ENCODE assay signal across 22 cellular contexts in genomic region chr17:55642741-55643140, GRCh38.
DNase-seq lines count a peak whose midpoint lies in the region; ATAC-seq and TF ChIP-seq lines count a peak whose summit lies in the region.
"Had no signal": no experiment of that assay in that cellular context is flagged by ENCODE, and none has a peak within 500 bp of the region (broad histone marks: within the 10 kb centered on the region; RNA-seq: fewer than 3 reads in every experiment).

No MANE protein-coding gene starts in this region.

- H3K36me3 ChIP-seq in DOHH2 (ENCODE audit: control insufficient read depth, low read length) (no peaks in the 10 kb centered on the region), Loucy (ENCODE audit: insufficient read depth, low read length) (no peaks in the 10 kb centered on the region), SK-N-MC (ENCODE audit: insufficient read depth, low read length) (no peaks in the 10 kb centered on the region)

- H3K4me3 ChIP-seq in DOHH2 (ENCODE audit: low read length), result no peak overlapping the region
- H3K4me3 ChIP-seq in Loucy (ENCODE audit: low read length, poor library complexity, severe bottlenecking), result peak overlapping the region; percentile 54
- peak overlapping the region; percentile 18; the same call in 1 of the 2 replicates for H3K4me3 ChIP-seq in SK-N-MC

- H3K4me2 ChIP-seq in DOHH2 (ENCODE audit: low read length) (peak overlapping the region; percentile 12), Loucy (ENCODE audit: low read depth, low read length, poor library complexity, severe bottlenecking) (peak overlapping the region; percentile 81)

- no peaks in the 10 kb centered on the region for H3K9me2 ChIP-seq in DOHH2 (replicated peaks; ENCODE audit: control insufficient read depth, low read length)
- no peaks in the 10 kb centered on the region for H3K9me2 ChIP-seq in Loucy (replicated peaks; ENCODE audit: low read depth, low read length)

- H3K9me3 ChIP-seq in DOHH2 (ENCODE audit: control insufficient read depth, insufficient read depth, low read length), result no peaks in the 10 kb centered on the region
- no peaks in the 10 kb centered on the region for H3K9me3 ChIP-seq in Loucy (ENCODE audit: insufficient read depth, low read depth, low read length)
- H3K9me3 ChIP-seq in SK-N-MC (ENCODE audit: low read depth, low read length), result no peaks in the 10 kb centered on the region

- H3K27me3 ChIP-seq in DOHH2 (ENCODE audit: control insufficient read depth, low read length) (no peaks in the 10 kb centered on the region), Loucy (ENCODE audit: insufficient read depth, low read length, poor library complexity, severe bottlenecking) (no peaks in the 10 kb centered on the region)

- no peak for ATAC-seq in GM19397 (IDR thresholded peaks at IDR 0.05; ENCODE audit: unreplicated experiment)
- no peak for ATAC-seq in GM21526 (IDR thresholded peaks at IDR 0.05; ENCODE audit: low FRiP score, unreplicated experiment)

- H3K79me2 ChIP-seq in DOHH2 (ENCODE audit: control insufficient read depth, low read length), result no peaks in the 10 kb centered on the region
- no peaks in the 10 kb centered on the region for H3K79me2 ChIP-seq in Loucy (ENCODE audit: insufficient read depth, low read length)

- no peak for TF ChIP-seq CTCF in DOHH2 (IDR thresholded peaks at IDR 0.05; ENCODE audit: low read depth, low read length, poor library complexity, severe bottlenecking)
- TF ChIP-seq CTCF in Loucy (conservative IDR thresholded peaks at IDR 0.05; ENCODE audit: low read length), result no peak

- H4K20me1 ChIP-seq in DOHH2 (ENCODE audit: control insufficient read depth, insufficient read depth, low read depth, low read length), result no peaks in the 10 kb centered on the region
- H4K20me1 ChIP-seq in Loucy (ENCODE audit: insufficient read depth, low read length, poor library complexity, severe bottlenecking), result no peaks in the 10 kb centered on the region

- DNase-seq in SK-N-MC (ENCODE audit: low read depth, low spot score) (peak; percentile 82), left kidney (ENCODE audit: low read depth, low spot score) (peak; percentile 54), NCI-H2171 treated with DMSO at 0.1 percent for 48 hours (lab: John Stamatoyannopoulos, UW) (no peak), NCI-H446 (lab: John Stamatoyannopoulos, UW) (no peak)
- DNase-seq: ACHN; AML-193; CD4-positive, alpha-beta T cell; DMS79; H7; NCI-H1048; NCI-H146; NCI-H2081; NCI-H2227 treated with DMSO at 0.1 percent for 48 hours; NCI-H526; OCI-M1; RPMI8226; SIG-M5; SW 1271 had no signal

- H3F3A ChIP-seq in DOHH2 (ENCODE audit: control insufficient read depth, insufficient read depth), result no peaks in the 10 kb centered on the region
- no peaks in the 10 kb centered on the region for H3F3A ChIP-seq in Loucy (ENCODE audit: low read depth)

- H3K9ac ChIP-seq in Loucy (ENCODE audit: low read depth, low read length, poor library complexity, severe bottlenecking) (no peak overlapping the region), SK-N-MC (ENCODE audit: insufficient read length) (no peak overlapping the region)

- H3K27ac ChIP-seq in DOHH2 (ENCODE audit: low read depth, low read length), result no peak overlapping the region
- peak overlapping the region; percentile 71 for H3K27ac ChIP-seq in SK-N-MC

- no peak overlapping the region for H2AFZ ChIP-seq in Loucy (ENCODE audit: low read length)

- H3K4me1 ChIP-seq in DOHH2 (ENCODE audit: control insufficient read depth, low read length) (peaks cover 48% of the 10 kb centered on the region), Loucy (ENCODE audit: insufficient read depth, low read length, poor library complexity, severe bottlenecking) (peaks cover 17% of the 10 kb centered on the region)

Comparison
In these comparisons a context has a peak if more than half of its experiments do, and no peak if none do; other contexts are left out.
1. DNase-seq: peak in SK-N-MC (single experiment) and left kidney (single experiment); none in NCI-H2171 treated with DMSO at 0.1 percent for 48 hours (single experiment) and NCI-H446 (0 of 2).